Comparison of ENCODE assay signal across 8 cellular contexts in genomic region chr1:152052606-152053005, GRCh38. TPM values are rescaled to one million over a fixed set of nuclear protein-coding genes. Genes with fewer than 3 reads are reported as not detected.
A peak's percentile ranks its signal among the peaks of the same experiment; 100 is the strongest.
DNase-seq lines count a peak whose midpoint lies in the region; ATAC-seq and TF ChIP-seq lines count a peak whose summit lies in the region.

No MANE protein-coding gene starts in this region.

- H3K36me3 ChIP-seq in BJ (ENCODE audit: control insufficient read depth, insufficient read depth, low read length) (no peaks in the 10 kb centered on the region), liver (ENCODE audit: control insufficient read depth in 4 of 4, insufficient read depth in 3 of 4, low read depth in 1 of 4, low read length in 3 of 4) (no peaks in the 10 kb centered on the region)

- ATAC-seq in HG02642 (IDR thresholded peaks at IDR 0.05; ENCODE audit: poor library complexity, unreplicated experiment) (peak; percentile 24), GM18519 (IDR thresholded peaks at IDR 0.05; ENCODE audit: low FRiP score, unreplicated experiment) (no peak)

- no peaks in the 10 kb centered on the region for H3K9me3 Mint-ChIP-seq in activated CD4-positive, alpha-beta T cell treated with anti-CD3 and anti-CD28 coated beads, Interleukin-2, amount 10 ng/mL, durations not matched to agents 7 days and 5 days

- no peaks in the 10 kb centered on the region for H3K36me3 Mint-ChIP-seq in activated CD4-positive, alpha-beta T cell treated with anti-CD3 and anti-CD28 coated beads, Interleukin-2, amount 10 ng/mL, durations not matched to agents 7 days and 5 days (ENCODE audit: low read depth)

- H3K9me3 ChIP-seq in liver (ENCODE audit: control insufficient read depth in 4 of 4, low read length in 3 of 4) = no peaks in the 10 kb centered on the region

- peaks cover 34% of the 10 kb centered on the region for H3K27me3 Mint-ChIP-seq in activated CD4-positive, alpha-beta T cell treated with anti-CD3 and anti-CD28 coated beads, Interleukin-2, amount 10 ng/mL, durations not matched to agents 7 days and 5 days

- H3K27me3 ChIP-seq in BJ (ENCODE audit: control insufficient read depth, insufficient read depth, low read length) (peaks cover 11% of the 10 kb centered on the region), liver (ENCODE audit: control insufficient read depth in 4 of 4, insufficient read depth in 4 of 4, low read length in 3 of 4) (peaks cover 0 to 11% (median 4%) of the 10 kb centered on the region in 4 donors)

- H3K9ac ChIP-seq in liver (ENCODE audit: low read depth in 1 of 2, low read length in 2 of 2) = no peak overlapping the region

- no peak overlapping the region for H3K4me3 Mint-ChIP-seq in activated CD4-positive, alpha-beta T cell treated with anti-CD3 and anti-CD28 coated beads, Interleukin-2, amount 10 ng/mL, durations not matched to agents 7 days and 5 days

- TF ChIP-seq CTCF in BJ (IDR thresholded peaks at IDR 0.05; ENCODE audit: insufficient read depth, low read depth, low read length) = peak; percentile 90
- peak; percentile 91 for TF ChIP-seq CTCF in liver (IDR thresholded peaks at IDR 0.05; ENCODE audit: low read depth, low read length, missing input control)

- TF ChIP-seq RAD21 in liver (IDR thresholded peaks at IDR 0.05) = peak; percentile 87 to 91

- peaks cover 35% of the 10 kb centered on the region for H3K4me1 Mint-ChIP-seq in activated CD4-positive, alpha-beta T cell treated with anti-CD3 and anti-CD28 coated beads, Interleukin-2, amount 10 ng/mL, durations not matched to agents 7 days and 5 days

- DNase-seq in BJ (ENCODE audit: low read depth) = no peak
- peak; percentile 85 to 96 for DNase-seq in NCI-H526 (lab: John Stamatoyannopoulos, UW)
- peak; percentile 90 for DNase-seq in activated CD4-positive, alpha-beta T cell treated with anti-CD3 and anti-CD28 coated beads, Interleukin-2, amount 10 ng/mL, durations not matched to agents 7 days and 5 days
- DNase-seq in dedifferentiated amniotic fluid mesenchymal stem cell (ENCODE audit: extremely low spot score) = peak; percentile 84
- DNase-seq in stimulated activated CD4-positive, alpha-beta T cell treated with anti-CD3 and anti-CD28 coated beads, TNF-alpha, amount 100 ng/mL, for 24 hours (ENCODE audit: low read depth in 3 of 3) = peak; percentile 70 to 81 (median 79)

- CTCF ChIA-PET in BJ (lab: Yijun Ruan, JAX) = interaction anchor here (0.6 to 6.5 kb wide), 24 partner anchors 8 to 405 kb away, joined by 3 to 69 read pairs (median 4); no protein-coding TSS in a partner anchor
- CTCF ChIA-PET in activated CD4-positive, alpha-beta T cell treated with anti-CD3 and anti-CD28 coated beads, Interleukin-2, amount 10 ng/mL, durations not matched to agents 7 days and 5 days (lab: Charles Lee) = interaction anchor here (0.8 to 2.2 kb wide), 11 partner anchors 18 to 406 kb away, joined by 3 to 9 read pairs (median 4); no protein-coding TSS in a partner anchor

- H3K27ac Mint-ChIP-seq in activated CD4-positive, alpha-beta T cell treated with anti-CD3 and anti-CD28 coated beads, Interleukin-2, amount 10 ng/mL, durations not matched to agents 7 days and 5 days = no peak overlapping the region

- no peaks in the 10 kb centered on the region for H3K4me1 ChIP-seq in liver (ENCODE audit: control insufficient read depth in 4 of 4, insufficient read depth in 4 of 4, low read length in 3 of 4)

- POLR2A ChIA-PET in BJ (lab: Charles Lee) = no interaction called here
- POLR2A ChIA-PET in activated CD4-positive, alpha-beta T cell treated with anti-CD3 and anti-CD28 coated beads, Interleukin-2, amount 10 ng/mL, durations not matched to agents 7 days and 5 days (lab: Charles Lee) = no interaction called here

- H3K4me3 ChIP-seq in BJ (ENCODE audit: low read depth, low read length) = no peak overlapping the region
- no peak overlapping the region for H3K4me3 ChIP-seq in liver (ENCODE audit: low read depth in 1 of 3, low read length in 3 of 3)

- no peak overlapping the region for H3K27ac ChIP-seq in liver (ENCODE audit: low read depth in 1 of 2, low read length in 2 of 2)

- WGBS in liver = 25% methylated on average over 11 of the region's 11 CpGs

TF ChIP-seq in liver, 16 proteins besides CTCF, POLR2A, EP300 and RAD21:
- no peak for TF ChIP-seq NR2F2 (IDR thresholded peaks at IDR 0.05)
- TF ChIP-seq EGR1 (IDR thresholded peaks at IDR 0.05; ENCODE audit: low read depth in 2 of 2) = no peak
- no peak for TF ChIP-seq SP1 (IDR thresholded peaks at IDR 0.05)
- TF ChIP-seq, protein P1, sequence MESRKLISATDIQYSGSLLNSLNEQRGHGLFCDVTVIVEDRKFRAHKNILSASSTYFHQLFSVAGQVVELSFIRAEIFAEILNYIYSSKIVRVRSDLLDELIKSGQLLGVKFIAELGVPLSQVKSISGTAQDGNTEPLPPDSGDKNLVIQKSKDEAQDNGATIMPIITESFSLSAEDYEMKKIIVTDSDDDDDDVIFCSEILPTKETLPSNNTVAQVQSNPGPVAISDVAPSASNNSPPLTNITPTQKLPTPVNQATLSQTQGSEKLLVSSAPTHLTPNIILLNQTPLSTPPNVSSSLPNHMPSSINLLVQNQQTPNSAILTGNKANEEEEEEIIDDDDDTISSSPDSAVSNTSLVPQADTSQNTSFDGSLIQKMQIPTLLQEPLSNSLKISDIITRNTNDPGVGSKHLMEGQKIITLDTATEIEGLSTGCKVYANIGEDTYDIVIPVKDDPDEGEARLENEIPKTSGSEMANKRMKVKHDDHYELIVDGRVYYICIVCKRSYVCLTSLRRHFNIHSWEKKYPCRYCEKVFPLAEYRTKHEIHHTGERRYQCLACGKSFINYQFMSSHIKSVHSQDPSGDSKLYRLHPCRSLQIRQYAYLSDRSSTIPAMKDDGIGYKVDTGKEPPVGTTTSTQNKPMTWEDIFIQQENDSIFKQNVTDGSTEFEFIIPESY (IDR thresholded peaks at IDR 0.05) = no peak
- no peak for TF ChIP-seq HNF4A (conservative IDR thresholded peaks at IDR 0.05)

RNA-seq across cellular contexts. Expression of gene S100A11, which starts 15.8 kb away (rescaled TPM):
- polyA plus RNA-seq in BJ (2011; rRNA removed) (1,269 and 1,278 TPM in 2 replicates), liver (10 to 100 TPM; 51.6 to 76.1 TPM)
- 615 and 739 TPM in 2 replicates for polyA minus RNA-seq in BJ (2011; rRNA and poly(A)+ RNA removed)
- total RNA-seq in activated CD4-positive, alpha-beta T cell treated with anti-CD3 and anti-CD28 coated beads, Interleukin-2, amount 10 ng/mL, durations not matched to agents 7 days and 5 days = 100 to 1,000 TPM; 367 to 412 TPM
- 10 to 100 TPM in 1 of 2 donors, 1 to 10 TPM in 1; 9.9 to 10.3 TPM for total RNA-seq in liver

RNA-seq across cellular contexts. Expression of gene TCHHL1, which starts 36.3 kb away (rescaled TPM):
- not detected in 2 replicates for polyA plus RNA-seq in BJ (2011; rRNA removed)
- not detected in 2 replicates for polyA minus RNA-seq in BJ (2011; rRNA and poly(A)+ RNA removed)
- total RNA-seq in activated CD4-positive, alpha-beta T cell treated with anti-CD3 and anti-CD28 coated beads, Interleukin-2, amount 10 ng/mL, durations not matched to agents 7 days and 5 days = not detected
- not detected for total RNA-seq in liver
- not detected for polyA plus RNA-seq in liver

RNA-seq across cellular contexts. Expression of gene S100A10, which starts 58.9 kb away (rescaled TPM):
- polyA plus RNA-seq in BJ (2011; rRNA removed) = 40.3 and 88.4 TPM in 2 replicates
- polyA minus RNA-seq in BJ (2011; rRNA and poly(A)+ RNA removed) = 44.3 and 50.4 TPM in 2 replicates
- 100 to 1,000 TPM; 561 to 662 TPM for total RNA-seq in activated CD4-positive, alpha-beta T cell treated with anti-CD3 and anti-CD28 coated beads, Interleukin-2, amount 10 ng/mL, durations not matched to agents 7 days and 5 days
- 10 to 100 TPM in 1 of 2 donors, 1 to 10 TPM in 1; 7.0 to 23.1 TPM for total RNA-seq in liver
- 10 to 100 TPM; 47.8 to 99.5 TPM for polyA plus RNA-seq in liver

Comparison
In these comparisons a context has a peak if more than half of its experiments do, and no peak if none do; other contexts are left out.
1. RNA of gene S100A11, which starts 15.8 kb away (total RNA-seq): 367 to 412 TPM in activated CD4-positive, alpha-beta T cell treated with anti-CD3 and anti-CD28 coated beads, Interleukin-2, amount 10 ng/mL, durations not matched to agents 7 days and 5 days; 9.9 to 10.3 TPM in liver; every median in the first group is over 10 times any median in the second.
2. RNA of gene S100A10, which starts 58.9 kb away (total RNA-seq): 561 to 662 TPM in activated CD4-positive, alpha-beta T cell treated with anti-CD3 and anti-CD28 coated beads, Interleukin-2, amount 10 ng/mL, durations not matched to agents 7 days and 5 days; 7.0 to 23.1 TPM in liver; every median in the first group is over 10 times any median in the second.